ENCODE assay signal across 17 cellular contexts in genomic region chr18:59479776-59480175, GRCh38.
"Had no signal": no experiment of that assay in that cellular context is flagged by ENCODE, and none has a peak within 500 bp of the region (broad histone marks: within the 10 kb centered on the region; RNA-seq: fewer than 3 reads in every experiment).

No MANE protein-coding gene starts in this region.

- H3K27ac ChIP-seq: RWPE1 had no signal

- DNase-seq: KBM-7, MV-4-11, NCI-H1048, NCI-H1105 treated with DMSO at 0.1 percent for 48 hours, NCI-H1417 treated with DMSO at 0.1 percent for 48 hours, NCI-H146, NCI-H1694 treated with DMSO at 0.1 percent for 48 hours, NCI-H2081, NCI-H2107, NCI-H226, NCI-H446, NCI-H510A, NCI-H524 treated with DMSO at 0.1 percent for 48 hours, NCI-H774, SHP77 had no signal

- ATAC-seq: Panc1 had no signal
